In genomic region chr2:177618270-177619253, GRCh38 we compare ENCODE assay signal across 1 cellular context.
TF ChIP-seq lines count a peak whose summit lies in the region.

No MANE protein-coding gene starts in this region.

TF ChIP-seq in K562, 482 proteins besides CTCF, POLR2A, EP300 and RAD21 (continued from another document):
- peak in 1 of 3 experiments; percentile 91; a peak in 2 of 6 replicates for TF ChIP-seq ZBTB11 (CRISPR knock-in tag; IDR thresholded peaks at IDR 0.05)
- peak; percentile 88 for TF ChIP-seq POLR2G (IDR thresholded peaks at IDR 0.05; ENCODE audit: low read depth, low read length)
- TF ChIP-seq ZNF507 (tag; conservative IDR thresholded peaks at IDR 0.05): no peak
- TF ChIP-seq RBM15 (IDR thresholded peaks at IDR 0.05; ENCODE audit: insufficient read depth, low read length): no peak
- no peak for TF ChIP-seq CHD1 (IDR thresholded peaks at IDR 0.05; ENCODE audit: low read length)
- no peak for TF ChIP-seq NUFIP1 (IDR thresholded peaks at IDR 0.05; ENCODE audit: partially characterized antibody)
- no peak for TF ChIP-seq PHB2 (IDR thresholded peaks at IDR 0.05; ENCODE audit: low read depth)
- TF ChIP-seq TCF7L2 (IDR thresholded peaks at IDR 0.05; ENCODE audit: low read depth, low read length): no peak
- no peak for TF ChIP-seq ZNF655 (CRISPR knock-in tag; IDR thresholded peaks at IDR 0.05)
- TF ChIP-seq THRAP3 (IDR thresholded peaks at IDR 0.05; ENCODE audit: borderline replicate concordance): no peak
- no peak for TF ChIP-seq ZBTB1 (CRISPR knock-in tag; IDR thresholded peaks at IDR 0.05; ENCODE audit: borderline replicate concordance, low read depth)
- no peak for TF ChIP-seq MCM5 (IDR thresholded peaks at IDR 0.05; ENCODE audit: low read depth)
- no peak for TF ChIP-seq U2AF1 (optimal IDR thresholded peaks at IDR 0.05; ENCODE audit: low read depth, low read length)
- peak; percentile 75; the same call in 1 of the 2 replicates for TF ChIP-seq RUNX1 (IDR thresholded peaks at IDR 0.05; ENCODE audit: low read depth)
- TF ChIP-seq EHMT2 (IDR thresholded peaks at IDR 0.05): no peak
- no peak for TF ChIP-seq EZH2 (IDR thresholded peaks at IDR 0.05; ENCODE audit: borderline replicate concordance, low read depth, low read length)
- TF ChIP-seq FOXJ3 (CRISPR knock-in tag; IDR thresholded peaks at IDR 0.05): peak; percentile 94
- peak; percentile 93 for TF ChIP-seq SAP30 (IDR thresholded peaks at IDR 0.05; ENCODE audit: borderline replicate concordance, insufficient read depth, low read depth, low read length, poor library complexity, severe bottlenecking)
- TF ChIP-seq SOX6 (IDR thresholded peaks at IDR 0.05): no peak; the same call in 1 of the 2 replicates
- no peak for TF ChIP-seq ZNF280A (IDR thresholded peaks at IDR 0.05; ENCODE audit: low read depth, partially characterized antibody)
- TF ChIP-seq CREB3L1 (IDR thresholded peaks at IDR 0.05; ENCODE audit: borderline replicate concordance, low read depth): peak; percentile 92
- TF ChIP-seq ZNF766 (CRISPR knock-in tag; conservative IDR thresholded peaks at IDR 0.05): peak; percentile 86; the same call in 1 of the 2 replicates
- peak; percentile 61; the same call in 1 of the 2 replicates for TF ChIP-seq RREB1 (CRISPR knock-in tag; IDR thresholded peaks at IDR 0.05)
- TF ChIP-seq NR2C1 (IDR thresholded peaks at IDR 0.05): peak; percentile 98
- TF ChIP-seq NR2C1 (tag; IDR thresholded peaks at IDR 0.05): peak; percentile 99
- TF ChIP-seq THRA (IDR thresholded peaks at IDR 0.05): no peak
- TF ChIP-seq JUNB (CRISPR knock-in tag; conservative IDR thresholded peaks at IDR 0.05): no peak
- no peak for TF ChIP-seq ZEB2 (IDR thresholded peaks at IDR 0.05)
- TF ChIP-seq IRF9 (tag; IDR thresholded peaks at IDR 0.05): no peak
- no peak for TF ChIP-seq SNAPC5 (CRISPR knock-in tag; IDR thresholded peaks at IDR 0.05)
- peak; percentile 60 for TF ChIP-seq POU5F1 (IDR thresholded peaks at IDR 0.05; ENCODE audit: borderline replicate concordance, low read depth, low read length, partially characterized antibody)
- 0 out of 2 replicates have a peak, but pooled peaks have one; percentile 18 for TF ChIP-seq ZNF134 (CRISPR knock-in tag; conservative IDR thresholded peaks at IDR 0.05)
- TF ChIP-seq BRD4 (IDR thresholded peaks at IDR 0.05): no peak
- TF ChIP-seq RFX5 (IDR thresholded peaks at IDR 0.05; ENCODE audit: low read depth, low read length): no peak
- TF ChIP-seq ZC3H11A (IDR thresholded peaks at IDR 0.05; ENCODE audit: low read depth, low read length): no peak
- TF ChIP-seq BRF2 (IDR thresholded peaks at IDR 0.05; ENCODE audit: borderline replicate concordance, insufficient read depth, insufficient read length): no peak
- TF ChIP-seq MAZ (CRISPR knock-in tag; conservative IDR thresholded peaks at IDR 0.05 in 1 of 2, IDR thresholded peaks at IDR 0.05 in 1 of 2): peak; percentile 38 to 84; a peak in 2 of 4 replicates
